Comparison of ENCODE assay signal across 20 cellular contexts in genomic region chr4:182748949-182749348, GRCh38.
DNase-seq lines count a peak whose midpoint lies in the region; ATAC-seq, FAIRE-seq and TF ChIP-seq lines count a peak whose summit lies in the region.
"Had no signal": no experiment of that assay in that cellular context is flagged by ENCODE, and none has a peak within 500 bp of the region (broad histone marks: within the 10 kb centered on the region; RNA-seq: fewer than 3 reads in every experiment).

No MANE protein-coding gene starts in this region.

- H4K20me1 ChIP-seq in IMR-90 (ENCODE audit: insufficient read depth, low read length) (no peaks in the 10 kb centered on the region), astrocyte (ENCODE audit: insufficient read depth, low read length) (no peaks in the 10 kb centered on the region)

- no peak for TF ChIP-seq RAD21 in IMR-90 (IDR thresholded peaks at IDR 0.05; ENCODE audit: low read length)

- H2BK20ac ChIP-seq in IMR-90 (ENCODE audit: low read depth, low read length): no peak overlapping the region

- peaks cover 6% of the 10 kb centered on the region; the same call in 1 of the 2 replicates for H3K9me1 ChIP-seq in IMR-90 (ENCODE audit: insufficient read depth, low read length)

- no peak overlapping the region for H3K4ac ChIP-seq in IMR-90 (ENCODE audit: low read depth, low read length)

- H3K9me3 ChIP-seq in IMR-90 (ENCODE audit: control insufficient read depth, insufficient read depth, low read length) (peaks cover 5% of the 10 kb centered on the region), astrocyte (ENCODE audit: insufficient read depth, low read depth, low read length) (no peaks in the 10 kb centered on the region)
- H3K9me3 ChIP-seq: colonic mucosa, sigmoid colon had no signal

- H3K27ac Mint-ChIP-seq in astrocyte (ENCODE audit: unreplicated experiment): no peak overlapping the region
- H3K27ac Mint-ChIP-seq: activated B cell treated with CpG ODN at 0.5 μM for 24 hours; activated CD4-positive, alpha-beta memory T cell treated with anti-CD3 and anti-CD28 coated beads, Interleukin-2, amount 10 ng/mL, durations not matched to agents 7 days and 5 days had no signal

- no peaks in the 10 kb centered on the region for H3K27me3 Mint-ChIP-seq in astrocyte (ENCODE audit: low read depth, unreplicated experiment)
- H3K27me3 Mint-ChIP-seq: CD4-positive, CD25-positive, alpha-beta regulatory T cell had no signal

- H4K5ac ChIP-seq in IMR-90 (ENCODE audit: low read depth, low read length): no peak overlapping the region

- H3K9ac ChIP-seq in IMR-90 (ENCODE audit: low read depth, low read length): no peak overlapping the region
- no peak overlapping the region for H3K9ac ChIP-seq in astrocyte (ENCODE audit: low read length)

- peaks cover 4% of the 10 kb centered on the region for H3K9me3 Mint-ChIP-seq in astrocyte (ENCODE audit: unreplicated experiment)

- no peaks in the 10 kb centered on the region for H3K27me3 ChIP-seq in IMR-90 (ENCODE audit: control insufficient read depth, insufficient read depth, low read length)
- H3K27me3 ChIP-seq in astrocyte (ENCODE audit: insufficient read depth, low read length): no peaks in the 10 kb centered on the region
- H3K27me3 ChIP-seq: colonic mucosa, sigmoid colon had no signal

- TF ChIP-seq CTCF in IMR-90 (conservative IDR thresholded peaks at IDR 0.05; ENCODE audit: low read depth, low read length) (no peak), astrocyte (IDR thresholded peaks at IDR 0.05; ENCODE audit: insufficient read depth, low read depth, low read length) (no peak)

- H3K14ac ChIP-seq in IMR-90 (replicated peaks; ENCODE audit: low read depth, low read length): no peak overlapping the region

- H2BK120ac ChIP-seq in IMR-90 (ENCODE audit: low read depth, low read length): no peak overlapping the region

- FAIRE-seq in astrocyte (lab: Jason Lieb, UNC): no peak
- FAIRE-seq: GM12878 had no signal

- H3K4me1 ChIP-seq in IMR-90 (ENCODE audit: control insufficient read depth, insufficient read depth, low read length): peaks cover 4% of the 10 kb centered on the region; the same call in 1 of the 2 replicates
- peaks cover 27% of the 10 kb centered on the region for H3K4me1 ChIP-seq in astrocyte (ENCODE audit: insufficient read depth, low read length)
- H3K4me1 ChIP-seq: colonic mucosa had no signal

- no peak overlapping the region for H2BK5ac ChIP-seq in IMR-90 (ENCODE audit: low read depth, low read length, poor library complexity, severe bottlenecking)

- CTCF ChIA-PET in IMR-90 (lab: Yijun Ruan, JAX): interaction anchor here (0.7 kb wide), 1 partner anchor 57 kb away, joined by 3 read pairs; no protein-coding TSS in a partner anchor

- POLR2A ChIA-PET in IMR-90 (lab: Charles Lee; ENCODE audit: unreplicated experiment): interaction anchor here (0.6 kb wide), 1 partner anchor 90 kb away, joined by 3 read pairs; no protein-coding TSS in a partner anchor

- H2AK5ac ChIP-seq in IMR-90 (ENCODE audit: low read depth, low read length): no peak overlapping the region

- no peak overlapping the region for H3K4me3 Mint-ChIP-seq in astrocyte (ENCODE audit: unreplicated experiment)
- H3K4me3 Mint-ChIP-seq: activated B cell treated with CpG ODN at 0.5 μM for 24 hours; activated CD4-positive, alpha-beta memory T cell treated with anti-CD3 and anti-CD28 coated beads, Interleukin-2, amount 10 ng/mL, durations not matched to agents 7 days and 5 days; CD4-positive, CD25-positive, alpha-beta regulatory T cell; neural crest cell had no signal

- H3K36me3 Mint-ChIP-seq in astrocyte (ENCODE audit: low read depth, unreplicated experiment): peaks cover 23% of the 10 kb centered on the region
- H3K36me3 Mint-ChIP-seq: CD4-positive, CD25-positive, alpha-beta regulatory T cell had no signal

- ATAC-seq in IMR-90 (ENCODE audit: low read depth) (no peak), HG02571 (IDR thresholded peaks at IDR 0.05; ENCODE audit: unreplicated experiment) (no peak)
- ATAC-seq: GM12878 had no signal

- H3K18ac ChIP-seq in IMR-90 (ENCODE audit: low read depth, low read length): no peak overlapping the region

- no peak overlapping the region for H2BK15ac ChIP-seq in IMR-90 (ENCODE audit: low read depth, low read length)

- H3K23ac ChIP-seq in IMR-90 (ENCODE audit: low read depth, low read length): no peak overlapping the region

- H4K91ac ChIP-seq in IMR-90 (ENCODE audit: insufficient read depth, low read depth, low read length): no peak overlapping the region

- H3K27ac ChIP-seq in IMR-90 (ENCODE audit: insufficient read depth, low read length) (no peak overlapping the region), astrocyte (ENCODE audit: low read depth, low read length) (no peak overlapping the region)
- H3K27ac ChIP-seq: colonic mucosa, sigmoid colon had no signal

- WGBS in IMR-90 (ENCODE audit: extremely low coverage in 2 of 2, insufficient read length in 1 of 2), 2 experiments: no CpG with 5 or more reads among the region's 2 CpGs

- dilution Hi-C loops in IMR-90 (cut with HindIII; ENCODE audit: low sequenced_read_pairs, unreplicated experiment): no loop called here

- peaks cover 21% of the 10 kb centered on the region for H3K4me1 Mint-ChIP-seq in astrocyte (ENCODE audit: low read depth, unreplicated experiment)
- H3K4me1 Mint-ChIP-seq: activated B cell treated with CpG ODN at 0.5 μM for 24 hours had no signal

- H3K4me3 ChIP-seq in IMR-90 (ENCODE audit: insufficient read depth, low read depth, low read length) (no peak overlapping the region), astrocyte (ENCODE audit: insufficient read depth, low read depth, low read length) (no peak overlapping the region)
- H3K4me3 ChIP-seq: colonic mucosa, GM12878, sigmoid colon had no signal

- no peak overlapping the region for H4K8ac ChIP-seq in IMR-90 (ENCODE audit: low read depth in 2 of 2, low read length in 2 of 2)

- H2AK9ac ChIP-seq in IMR-90 (replicated peaks; ENCODE audit: low read depth, low read length, poor library complexity): no peak overlapping the region

- H3K79me1 ChIP-seq in IMR-90 (ENCODE audit: low read depth in 1 of 2, low read length in 2 of 2): no peaks in the 10 kb centered on the region; a peak in 1 of 4 replicates

- H3K36me3 ChIP-seq in IMR-90 (ENCODE audit: control insufficient read depth, insufficient read depth, low read length) (no peaks in the 10 kb centered on the region), astrocyte (ENCODE audit: insufficient read depth, low read length) (peaks cover 4% of the 10 kb centered on the region)
- H3K36me3 ChIP-seq: colonic mucosa had no signal

- peak; percentile 59 for DNase-seq in EH (ENCODE audit: low read depth)
- DNase-seq in IMR-90: peak; percentile 43
- no peak for DNase-seq in astrocyte (ENCODE audit: low read depth)
- peak; percentile 38 to 72 for DNase-seq in lung microvascular endothelial cell (ENCODE audit: low read depth in 2 of 2)
- DNase-seq in NCI-H2081 treated with DMSO at 0.1 percent for 48 hours (lab: John Stamatoyannopoulos, UW): no peak
- DNase-seq in stimulated activated CD8-positive, alpha-beta memory T cell treated with anti-CD3 and anti-CD28 coated beads, Interleukin-4, amount 100 ng/mL, for 48 hours: no peak
- DNase-seq: activated B cell treated with CpG ODN at 0.5 μM for 24 hours; activated CD4-positive, alpha-beta memory T cell treated with anti-CD3 and anti-CD28 coated beads, Interleukin-2, amount 10 ng/mL, durations not matched to agents 7 days and 5 days; activated effector memory CD4-positive, alpha-beta T cell treated with anti-CD3 and anti-CD28 coated beads, Interleukin-2, amount 50 U/mL, for 16 hours; CD4-positive, CD25-positive, alpha-beta regulatory T cell; colonic mucosa; DMS 273 treated with DMSO at 0.1 percent for 48 hours; Karpas-422; NCI-H1048; NCI-H2029; sigmoid colon; T-helper 9 cell had no signal

- BruUV-seq in IMR-90 (replicated peaks; lab: Mats Ljungman, UMichigan): no TSS peak

- no peaks in the 10 kb centered on the region for H3K79me2 ChIP-seq in astrocyte (ENCODE audit: insufficient read depth, low read length)

- no peak overlapping the region for H3K56ac ChIP-seq in IMR-90 (ENCODE audit: extremely low read depth, insufficient read depth, low read length)

- intact Hi-C loops in IMR-90 (cut with micrococcal nuclease): no loop called here

- H2AFZ ChIP-seq in IMR-90 (replicated peaks; ENCODE audit: low read length, poor library complexity) (no peak overlapping the region), astrocyte (ENCODE audit: low read depth, low read length) (no peak overlapping the region)

- H3K4me2 ChIP-seq in IMR-90 (ENCODE audit: low read depth, low read length): no peak overlapping the region
- H3K4me2 ChIP-seq in astrocyte (ENCODE audit: low read length): peak overlapping the region; percentile 9

- no peak for TF ChIP-seq POLR2A in IMR-90 (IDR thresholded peaks at IDR 0.05; ENCODE audit: low read depth, low read length)

- in situ Hi-C loops in IMR-90 (cut with MboI; ENCODE audit: low sequenced_read_pairs): no loop called here

TF ChIP-seq in IMR-90, 13 proteins besides CTCF, POLR2A, EP300 and RAD21 (continues in another document):
- TF ChIP-seq CHD1 (IDR thresholded peaks at IDR 0.05; ENCODE audit: low read depth, low read length): no peak
- no peak for TF ChIP-seq CEBPB (IDR thresholded peaks at IDR 0.05; ENCODE audit: low read depth, low read length)
- no peak for TF ChIP-seq MXI1 (IDR thresholded peaks at IDR 0.05; ENCODE audit: borderline replicate concordance, low read depth, low read length)
- TF ChIP-seq SMC3 (IDR thresholded peaks at IDR 0.05; ENCODE audit: low read depth, low read length): no peak
- TF ChIP-seq FOS (IDR thresholded peaks at IDR 0.05; ENCODE audit: low read depth, low read length): peak; percentile 35; the same call in 1 of the 2 replicates
- TF ChIP-seq BHLHE40 (IDR thresholded peaks at IDR 0.05; ENCODE audit: low read depth, low read length): peak; percentile 25; the same call in 1 of the 2 replicates
- no peak for TF ChIP-seq MAZ (IDR thresholded peaks at IDR 0.05; ENCODE audit: borderline replicate concordance, low read depth, low read length)
- TF ChIP-seq NFE2L2 (IDR thresholded peaks at IDR 0.05; ENCODE audit: low read depth, low read length): no peak
- TF ChIP-seq ELK1 (IDR thresholded peaks at IDR 0.05; ENCODE audit: borderline replicate concordance, low read depth, low read length): no peak
- no peak for TF ChIP-seq RCOR1 (IDR thresholded peaks at IDR 0.05; ENCODE audit: insufficient replicate concordance, low read length)

Comparison
In these comparisons a context has a peak if more than half of its experiments do, and no peak if none do; other contexts are left out.
1. DNase-seq: peak in EH (single experiment), IMR-90 (single experiment) and lung microvascular endothelial cell (2 of 2); none in astrocyte (single experiment), NCI-H2081 treated with DMSO at 0.1 percent for 48 hours (single experiment) and stimulated activated CD8-positive, alpha-beta memory T cell treated with anti-CD3 and anti-CD28 coated beads, Interleukin-4, amount 100 ng/mL, for 48 hours (single experiment).